13 cellular contexts compared by ENCODE assay signal in the genomic region with DNA sequence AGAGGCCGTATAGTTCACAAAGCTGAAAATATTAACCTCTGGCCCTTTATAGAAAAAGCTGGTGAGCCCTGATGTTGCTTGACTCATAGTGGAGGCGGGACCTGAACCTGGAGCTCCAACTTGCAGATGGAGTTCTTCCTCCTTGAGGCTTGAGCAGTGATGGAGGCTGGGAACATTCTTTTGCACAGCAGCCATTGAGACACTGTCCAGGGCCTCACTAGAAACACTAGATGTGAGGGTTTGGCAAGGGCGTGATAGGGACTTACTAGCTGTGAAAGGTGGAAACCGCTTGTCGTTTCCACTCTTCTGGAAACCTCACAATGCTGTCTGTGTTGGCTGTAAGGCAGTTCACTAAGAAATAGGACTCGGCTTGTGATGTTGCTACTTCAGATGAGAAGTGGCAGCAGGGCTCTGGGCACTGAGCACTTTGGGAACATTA. TPM values are rescaled to one million over a fixed set of nuclear protein-coding genes. Genes with fewer than 3 reads are reported as not detected.
A peak's percentile ranks its signal among the peaks of the same experiment; 100 is the strongest.
DNase-seq lines count a peak whose midpoint lies in the region; ATAC-seq, FAIRE-seq and TF ChIP-seq lines count a peak whose summit lies in the region.
"Had no signal": no experiment of that assay in that cellular context is flagged by ENCODE, and none has a peak within 500 bp of the region (broad histone marks: within the 10 kb centered on the region; RNA-seq: fewer than 3 reads in every experiment).

No MANE protein-coding gene starts in this region.

- no peaks in the 10 kb centered on the region for H3K9me2 ChIP-seq in HCT116 (ENCODE audit: insufficient read depth)

- in situ Hi-C loops in GM12878 (cut with MboI), result no loop called here

- 65% methylated on average over 6 of the region's 6 CpGs for WGBS in GM12878 (ENCODE audit: insufficient coverage, insufficient replicate concordance, low lambda C conversion rate, missing lambda C conversion rate)
- WGBS in endodermal cell (ENCODE audit: insufficient coverage in 1 of 2, insufficient read length in 1 of 2), 2 experiments, result 89 to 92% methylated on average over 6 of the region's 6 CpGs

- H3K27me3 Mint-ChIP-seq in endodermal cell (ENCODE audit: insufficient read depth), result no peaks in the 10 kb centered on the region

- H3K36me3 ChIP-seq in A673 (ENCODE audit: insufficient read depth, low read length, poor library complexity, severe bottlenecking), result peaks cover 26% of the 10 kb centered on the region
- no peaks in the 10 kb centered on the region for H3K36me3 ChIP-seq in HCT116 (ENCODE audit: control insufficient read depth in 1 of 2, insufficient read depth in 2 of 2, low read length in 2 of 2)
- H3K36me3 ChIP-seq in GM12878 (ENCODE audit: control insufficient read depth in 2 of 2, insufficient read depth in 2 of 2, low read length in 1 of 2), result no peaks in the 10 kb centered on the region
- H3K36me3 ChIP-seq in endodermal cell (ENCODE audit: control insufficient read depth, insufficient read depth, low read length), result peaks cover 75% of the 10 kb centered on the region

- H2AFZ ChIP-seq in HCT116 (ENCODE audit: low read depth, low read length, poor library complexity, severe bottlenecking) (no peak overlapping the region), GM12878 (ENCODE audit: control insufficient read depth, low read depth, low read length) (no peak overlapping the region; the same call in 1 of the 2 replicates)

- TF ChIP-seq RAD21 in HCT116 (IDR thresholded peaks at IDR 0.05; ENCODE audit: low read depth) (no peak), GM12878 (IDR thresholded peaks at IDR 0.05; ENCODE audit: insufficient read depth, low read depth, low read length) (no peak)

- DNase-seq in A673 (ENCODE audit: low spot score) (no peak), HCT116 (ENCODE audit: low read depth, low spot score) (no peak), GM12878 (ENCODE audit: low read depth, low spot score) (no peak), myocyte (ENCODE audit: low read depth) (peak; percentile 24), endodermal cell (no peak)
- DNase-seq: activated CD8-positive, alpha-beta T cell treated with anti-CD3 and anti-CD28 coated beads, Interleukin-2, amount 10 ng/mL, durations not matched to agents 7 days and 5 days; BE2C; naive B cell; NCI-H2029 had no signal

- SMC1A ChIA-PET in GM12878 (lab: Charles Lee; ENCODE audit: uncharacterized antibody, unreplicated experiment), result interaction anchor here (0.6 to 2.0 kb wide), 9 partner anchors 12 to 137 kb away, joined by 3 to 5 read pairs (median 3); no protein-coding TSS in a partner anchor

- H3K27me3 ChIP-seq in A673 (replicated peaks; ENCODE audit: insufficient read depth, low read depth, low read length, poor library complexity) (no peaks in the 10 kb centered on the region), HCT116 (ENCODE audit: insufficient read depth, low read length) (no peaks in the 10 kb centered on the region), GM12878 (replicated peaks in 1 of 2; ENCODE audit: control insufficient read depth in 2 of 2, insufficient read depth in 2 of 2, low read length in 1 of 2) (peaks cover 0 to 1% of the 10 kb centered on the region in 2 experiments; a peak in 1 of 4 replicates), endodermal cell (ENCODE audit: control insufficient read depth, insufficient read depth, low read length, poor library complexity, severe bottlenecking) (no peaks in the 10 kb centered on the region)
- H3K27me3 ChIP-seq: BE2C had no signal

- H3K4me3 Mint-ChIP-seq in endodermal cell, result no peak overlapping the region
- H3K4me3 Mint-ChIP-seq: activated CD8-positive, alpha-beta T cell treated with anti-CD3 and anti-CD28 coated beads, Interleukin-2, amount 10 ng/mL, durations not matched to agents 7 days and 5 days had no signal

- H4K20me1 ChIP-seq in HCT116 (ENCODE audit: insufficient read depth), result no peaks in the 10 kb centered on the region
- no peaks in the 10 kb centered on the region for H4K20me1 ChIP-seq in GM12878 (ENCODE audit: control insufficient read depth, insufficient read depth)

- H3K36me3 Mint-ChIP-seq in endodermal cell (ENCODE audit: low read depth), result peaks cover 76% of the 10 kb centered on the region
- H3K36me3 Mint-ChIP-seq: naive B cell had no signal

- no peak overlapping the region for H3K9ac ChIP-seq in HCT116 (ENCODE audit: low read length)
- H3K9ac ChIP-seq in GM12878 (ENCODE audit: control insufficient read depth, insufficient read depth, low read length), result no peak overlapping the region
- H3K9ac ChIP-seq in endodermal cell (ENCODE audit: extremely low read depth, low read length, poor library complexity, severe bottlenecking), result no peak overlapping the region

- H3K27ac Mint-ChIP-seq in endodermal cell, result no peak overlapping the region
- H3K27ac Mint-ChIP-seq: activated CD8-positive, alpha-beta T cell treated with anti-CD3 and anti-CD28 coated beads, Interleukin-2, amount 10 ng/mL, durations not matched to agents 7 days and 5 days; naive B cell had no signal

- BruUV-seq in A673 (replicated peaks; lab: Mats Ljungman, UMichigan) (no TSS peak), HCT116 (replicated peaks; lab: Mats Ljungman, UMichigan) (no TSS peak), GM12878 (replicated peaks; lab: Mats Ljungman, UMichigan) (no TSS peak)

- H3K9me3 ChIP-seq in A673 (ENCODE audit: low read depth, low read length, poor library complexity, severe bottlenecking) (no peaks in the 10 kb centered on the region), HCT116 (ENCODE audit: control insufficient read depth in 1 of 2, insufficient read depth in 1 of 2, low read depth in 1 of 2, low read length in 2 of 2) (no peaks in the 10 kb centered on the region), GM12878 (replicated peaks; ENCODE audit: control insufficient read depth, insufficient read depth, low read length) (no peaks in the 10 kb centered on the region), endodermal cell (ENCODE audit: control insufficient read depth, low read length) (no peaks in the 10 kb centered on the region)
- H3K9me3 ChIP-seq: BE2C had no signal

- no peaks in the 10 kb centered on the region for H3K9me3 Mint-ChIP-seq in endodermal cell
- H3K9me3 Mint-ChIP-seq: naive B cell had no signal

- no peak for TF ChIP-seq CTCF in A673 (conservative IDR thresholded peaks at IDR 0.05; ENCODE audit: low read depth, low read length)
- TF ChIP-seq CTCF in HCT116 (IDR thresholded peaks at IDR 0.05 in 2 of 3, conservative IDR thresholded peaks at IDR 0.05 in 1 of 3; ENCODE audit: borderline replicate concordance in 1 of 3, insufficient read depth in 1 of 3, low read depth in 2 of 3, low read length in 2 of 3), result no peak
- TF ChIP-seq CTCF in GM12878 (IDR thresholded peaks at IDR 0.05 in 2 of 3, conservative IDR thresholded peaks at IDR 0.05 in 1 of 3; ENCODE audit: control insufficient read depth in 2 of 3, extremely low read depth in 1 of 3, insufficient read depth in 1 of 3, low read depth in 3 of 3, low read length in 3 of 3), result no peak
- TF ChIP-seq CTCF in endodermal cell (conservative IDR thresholded peaks at IDR 0.05), result no peak

- no peak for TF ChIP-seq POLR2A in HCT116 (IDR thresholded peaks at IDR 0.05; ENCODE audit: borderline replicate concordance, extremely low read depth, insufficient read depth, insufficient read length)
- no peak for TF ChIP-seq POLR2A in GM12878 (IDR thresholded peaks at IDR 0.05; ENCODE audit: low read depth, low read length)

- ATAC-seq in HCT116 (peak; percentile 35), GM12878 (peak; percentile 60), GM19467 (IDR thresholded peaks at IDR 0.05; ENCODE audit: unreplicated experiment) (no peak), GM19351 (IDR thresholded peaks at IDR 0.05; ENCODE audit: unreplicated experiment) (no peak), GM21717 (IDR thresholded peaks at IDR 0.05; ENCODE audit: unreplicated experiment) (no peak)
- ATAC-seq: activated CD8-positive, alpha-beta T cell treated with anti-CD3 and anti-CD28 coated beads, Interleukin-2, amount 10 ng/mL, durations not matched to agents 7 days and 5 days had no signal

- H3K4me1 ChIP-seq in A673 (ENCODE audit: insufficient read depth, low read length, poor library complexity, severe bottlenecking) (peaks cover 67% of the 10 kb centered on the region), HCT116 (ENCODE audit: control insufficient read depth in 1 of 2, insufficient read depth in 2 of 2, low read length in 2 of 2) (peaks cover 26 to 44% of the 10 kb centered on the region in 2 experiments), GM12878 (ENCODE audit: control insufficient read depth, insufficient read depth, low read length) (peaks cover 26% of the 10 kb centered on the region), endodermal cell (ENCODE audit: control insufficient read depth, insufficient read depth, low read length) (peaks cover 21% of the 10 kb centered on the region)

- peak overlapping the region; percentile 44; the same call in 1 of the 2 replicates for H3K4me2 ChIP-seq in HCT116 (ENCODE audit: low read length)
- H3K4me2 ChIP-seq in GM12878 (ENCODE audit: control insufficient read depth, insufficient read depth), result peak overlapping the region; percentile 83

- FAIRE-seq in GM12878 (lab: Jason Lieb, UNC), result peak; percentile 13
- FAIRE-seq: H1 had no signal

- no peaks in the 10 kb centered on the region for H3K79me2 ChIP-seq in HCT116 (ENCODE audit: insufficient read depth, low read length)
- H3K79me2 ChIP-seq in GM12878 (ENCODE audit: control insufficient read depth, insufficient read depth, low read length), result no peaks in the 10 kb centered on the region

- RAD21 ChIA-PET in HCT116 (lab: Charles Lee; ENCODE audit: low non-redundant PET in 1 of 2, low total read pairs in 2 of 2, uncharacterized antibody in 2 of 2, unreplicated experiment in 2 of 2), result no interaction called here
- RAD21 ChIA-PET in GM12878 (lab: Charles Lee; ENCODE audit: unreplicated experiment), result interaction anchor here (1.2 kb wide), 1 partner anchor 15 kb away, joined by 3 read pairs; no protein-coding TSS in a partner anchor

- TF ChIP-seq EP300 in GM12878 (IDR thresholded peaks at IDR 0.05; ENCODE audit: borderline replicate concordance in 1 of 2, control insufficient read depth in 1 of 2, low read depth in 2 of 2, low read length in 2 of 2), result no peak

- no peak overlapping the region for H3K4me3 ChIP-seq in A673 (ENCODE audit: low read depth, low read length, poor library complexity, severe bottlenecking)
- no peak overlapping the region for H3K4me3 ChIP-seq in HCT116 (replicated peaks in 1 of 2; ENCODE audit: low read depth in 1 of 2, low read length in 2 of 2)
- H3K4me3 ChIP-seq in GM12878, result no peak overlapping the region
- no peak overlapping the region for H3K4me3 ChIP-seq in endodermal cell (ENCODE audit: low read length)

- intact Hi-C loops in A673 (cut with micrococcal nuclease; ENCODE audit: unreplicated experiment) (no loop called here), HCT116 (cut with micrococcal nuclease) (no loop called here), GM12878 (cut with micrococcal nuclease; ENCODE audit: unreplicated experiment) (loop anchor here (5.0 kb wide), 1 partner anchor 53 kb away; no protein-coding TSS in a partner anchor)

- H3K27ac ChIP-seq in A673 (ENCODE audit: low read depth, low read length, poor library complexity, severe bottlenecking) (peak overlapping the region; percentile 83), HCT116 (ENCODE audit: low read depth, low read length) (no peak overlapping the region), GM12878 (ENCODE audit: control insufficient read depth, insufficient read depth) (peak overlapping the region; percentile 22; the same call in 1 of the 2 replicates), endodermal cell (ENCODE audit: low read depth, low read length) (no peak overlapping the region)

- CTCF ChIA-PET in A673 (lab: Charles Lee) (interaction anchor here (0.6 kb wide), 2 partner anchors 12 to 95 kb away, joined by 3 read pairs; no protein-coding TSS in a partner anchor), HCT116 (lab: Charles Lee) (interaction anchor here (1.0 to 2.1 kb wide), 4 partner anchors 8 to 16 kb away, joined by 3 to 6 read pairs (median 3); no protein-coding TSS in a partner anchor), GM12878 (lab: Yijun Ruan, JAX) (interaction anchor here (0.9 to 1.9 kb wide), 10 partner anchors 10 to 188 kb away, joined by 3 to 9 read pairs (median 3); no protein-coding TSS in a partner anchor)

- peaks cover 52% of the 10 kb centered on the region for H3K4me1 Mint-ChIP-seq in endodermal cell

- POLR2A ChIA-PET in A673 (lab: Charles Lee; ENCODE audit: low non-redundant PET) (no interaction called here), HCT116 (lab: Charles Lee) (interaction anchor here (0.7 to 1.2 kb wide), 2 partner anchors 10 to 14 kb away, joined by 3 read pairs; no protein-coding TSS in a partner anchor), GM12878 (lab: Charles Lee) (interaction anchor here (0.6 kb wide), 1 partner anchor 28 kb away, joined by 3 read pairs; no protein-coding TSS in a partner anchor)

RNA-seq across cellular contexts. Expression of a gene that starts 12.5 kb away (rescaled TPM):
- 50.1 and 63.9 TPM in 2 replicates for total RNA-seq in A673 (2021)
- total RNA-seq in HCT116 (2021; ENCODE audit: unreplicated experiment), result 6.6 TPM
- polyA plus RNA-seq in HCT116 (2012), result 2.9 and 3.0 TPM in 2 replicates
- total RNA-seq in GM12878 (2013; cell fraction: nucleolus; rRNA removed), result 0.20 and 0.46 TPM in 2 replicates
- total RNA-seq in GM12878 (2014; rRNA removed), result under 0.01 TPM in 2 replicates
- total RNA-seq in GM12878 (2014; rRNA removed; fragmentation: Illumina TruSeq; extraction: Trizol), result not detected in 2 replicates
- 0.10 and 0.16 TPM in 2 replicates for total RNA-seq in GM12878 (2021)
- not detected for polyA plus RNA-seq in GM12878 (2011; ENCODE audit: low read depth)
- polyA plus RNA-seq in GM12878 (2011; rRNA removed), result 0.03 and 0.06 TPM in 2 replicates
- 0.01 and 0.02 TPM in 2 replicates for polyA plus RNA-seq in GM12878 (2011; cell fraction: cytosol; rRNA removed)
- 0.28 and 0.32 TPM in 2 replicates for polyA plus RNA-seq in GM12878 (2011; cell fraction: nucleus; rRNA removed)
- not detected in 2 replicates for polyA plus RNA-seq in GM12878 (2012)
- polyA plus RNA-seq in GM12878 (2014; fragmentation: Illumina TruSeq; extraction: Trizol), result not detected in 2 replicates
- not detected for polyA plus RNA-seq in GM12878 (2014; fragmentation: Nextera tagmentation; extraction: Ambion mirVana)
- not detected in 2 replicates for polyA plus RNA-seq in GM12878 (2014; rRNA removed)
- polyA plus RNA-seq in GM12878 (2016; fragmentation: Nextera tagmentation; extraction: Ambion mirVana), result not detected
- 0.05 TPM in 1 of 2 replicates, not detected in the other for polyA minus RNA-seq in GM12878 (2011; rRNA and poly(A)+ RNA removed)
- polyA minus RNA-seq in GM12878 (2011; cell fraction: cytosol; rRNA and poly(A)+ RNA removed), result 2.4 and 5.1 TPM in 2 replicates
- polyA minus RNA-seq in GM12878 (2011; cell fraction: nucleus; rRNA and poly(A)+ RNA removed), result 0.12 and 0.67 TPM in 2 replicates
- total RNA-seq in myocyte, result 2.5 and 3.5 TPM in 2 replicates
- 1.2 TPM for polyA plus RNA-seq in myocyte (2012)
- 100 to 1,000 TPM; 190 to 213 TPM for total RNA-seq in endodermal cell
- polyA plus RNA-seq in endodermal cell (2013, experiment 1 of 2), result 16.0 TPM
- polyA plus RNA-seq in endodermal cell (2013, experiment 2 of 2), result 17.3 TPM

Comparison
In these comparisons a context has a peak if more than half of its experiments do, and no peak if none do; other contexts are left out.
1. H3K27ac ChIP-seq: peak in A673 (single experiment) and GM12878 (single experiment); none in HCT116 (single experiment) and endodermal cell (single experiment).
2. ATAC-seq: peak in HCT116 (single experiment) and GM12878 (single experiment); none in GM19467 (single experiment), GM19351 (single experiment) and GM21717 (single experiment).